7 cellular contexts compared by ENCODE assay signal in genomic region chr1:11062965-11063401, GRCh38. TPM values are rescaled to one million over a fixed set of nuclear protein-coding genes. Genes with fewer than 3 reads are reported as not detected.
DNase-seq lines count a peak whose midpoint lies in the region; FAIRE-seq and TF ChIP-seq lines count a peak whose summit lies in the region.

No MANE protein-coding gene starts in this region.

- intact Hi-C loops in activated CD4-positive, alpha-beta memory T cell treated with anti-CD3 and anti-CD28 coated beads for 36 hours (cut with micrococcal nuclease) = loop anchor here (10.0 kb wide), 1 partner anchor 202 kb away; the partner anchor contains the start of gene MTOR

- no peak overlapping the region for H2AFZ ChIP-seq in smooth muscle cell (ENCODE audit: low read depth)

- TF ChIP-seq CTCF in smooth muscle cell (IDR thresholded peaks at IDR 0.05; ENCODE audit: borderline replicate concordance, insufficient read depth, poor library complexity, severe bottlenecking) = no peak

- no peaks in the 10 kb centered on the region for H3K9me3 ChIP-seq in smooth muscle cell (replicated peaks; ENCODE audit: low read depth)

- H3K4me3 ChIP-seq in smooth muscle cell = no peak overlapping the region

- DNase-seq in GM12891 (ENCODE audit: insufficient read length, low spot score) = no peak
- peak; percentile 39 for DNase-seq in HK-2 (ENCODE audit: unreplicated experiment)
- DNase-seq in activated CD4-positive, alpha-beta memory T cell treated with anti-CD3 and anti-CD28 coated beads for 36 hours = peak; percentile 72
- DNase-seq in occipital lobe (lab: John Stamatoyannopoulos, UW) = peak; percentile 20
- no peak for DNase-seq in cerebellum (ENCODE audit: low spot score)
- no peak for DNase-seq in LoVo (ENCODE audit: low spot score)
- no peak for DNase-seq in smooth muscle cell (lab: John Stamatoyannopoulos, UW; ENCODE audit: unreplicated experiment)

- H4K20me1 ChIP-seq in smooth muscle cell (ENCODE audit: low read depth) = no peaks in the 10 kb centered on the region

- no peak overlapping the region for H3K27ac ChIP-seq in smooth muscle cell (ENCODE audit: low read depth)

- no peaks in the 10 kb centered on the region for H3K27me3 Mint-ChIP-seq in activated CD4-positive, alpha-beta memory T cell treated with anti-CD3 and anti-CD28 coated beads for 36 hours

- peaks cover 24% of the 10 kb centered on the region for H3K79me2 ChIP-seq in smooth muscle cell (ENCODE audit: low read depth)

- CTCF ChIA-PET in activated CD4-positive, alpha-beta memory T cell treated with anti-CD3 and anti-CD28 coated beads for 36 hours (lab: Charles Lee) = interaction anchor here (8.2 kb wide), 1 partner anchor 26 kb away, joined by 85 read pairs; no protein-coding TSS in a partner anchor

- H3K27me3 ChIP-seq in smooth muscle cell (ENCODE audit: low read depth) = no peaks in the 10 kb centered on the region

- H3K4me2 ChIP-seq in smooth muscle cell = no peak overlapping the region

- H3K36me3 ChIP-seq in smooth muscle cell (ENCODE audit: low read depth) = peaks cover 7% of the 10 kb centered on the region

- peak; percentile 94 for FAIRE-seq in GM12891 (lab: Jason Lieb, UNC)

- H3K9me3 Mint-ChIP-seq in activated CD4-positive, alpha-beta memory T cell treated with anti-CD3 and anti-CD28 coated beads for 36 hours = no peaks in the 10 kb centered on the region

- peaks cover 9% of the 10 kb centered on the region for H3F3A ChIP-seq in smooth muscle cell (ENCODE audit: low read depth)

- H3K4me3 Mint-ChIP-seq in activated CD4-positive, alpha-beta memory T cell treated with anti-CD3 and anti-CD28 coated beads for 36 hours = no peak overlapping the region

- WGBS in smooth muscle cell (ENCODE audit: low lambda C conversion rate) = 77% methylated on average over 3 of the region's 3 CpGs

- no peak overlapping the region for H3K9ac ChIP-seq in smooth muscle cell (ENCODE audit: low read depth)

- H3K4me1 Mint-ChIP-seq in activated CD4-positive, alpha-beta memory T cell treated with anti-CD3 and anti-CD28 coated beads for 36 hours (ENCODE audit: low read depth) = peaks cover 40% of the 10 kb centered on the region

- H3K27ac Mint-ChIP-seq in activated CD4-positive, alpha-beta memory T cell treated with anti-CD3 and anti-CD28 coated beads for 36 hours = peak overlapping the region; percentile 63

- POLR2A ChIA-PET in activated CD4-positive, alpha-beta memory T cell treated with anti-CD3 and anti-CD28 coated beads for 36 hours (lab: Charles Lee) = interaction anchor here (0.9 to 2.6 kb wide), 2 partner anchors 25 to 35 kb away, joined by 3 to 8 read pairs; no protein-coding TSS in a partner anchor

- peaks cover 12% of the 10 kb centered on the region for H3K4me1 ChIP-seq in smooth muscle cell (ENCODE audit: low read depth)

- TF ChIP-seq POLR2A in GM12891 (IDR thresholded peaks at IDR 0.05; ENCODE audit: low read depth, low read length) = no peak

- peaks cover 37% of the 10 kb centered on the region for H3K36me3 Mint-ChIP-seq in activated CD4-positive, alpha-beta memory T cell treated with anti-CD3 and anti-CD28 coated beads for 36 hours

TF ChIP-seq in GM12891, 5 proteins besides CTCF, POLR2A, EP300 and RAD21:
- TF ChIP-seq SPI1 (IDR thresholded peaks at IDR 0.05; ENCODE audit: low read depth, low read length) (no peak), POLR2AphosphoS5 (IDR thresholded peaks at IDR 0.05; ENCODE audit: low read depth, low read length) (no peak), PAX5 (IDR thresholded peaks at IDR 0.05; ENCODE audit: insufficient read depth, low read length, severe bottlenecking) (peak; percentile 2), POU2F2 (IDR thresholded peaks at IDR 0.05; ENCODE audit: low read depth, low read length) (no peak), TAF1 (IDR thresholded peaks at IDR 0.05; ENCODE audit: low read depth, low read length) (no peak)

RNA-seq across cellular contexts. Expression of gene SRM, which starts 3.2 kb away (rescaled TPM):
- 133 TPM for polyA plus RNA-seq in GM12891 (2012; ENCODE audit: low read depth, missing spikeins)
- total RNA-seq in activated CD4-positive, alpha-beta memory T cell treated with anti-CD3 and anti-CD28 coated beads for 36 hours = 100 to 1,000 TPM; 159 to 164 TPM
- total RNA-seq in occipital lobe (10.9 TPM), cerebellum (10.7 TPM), smooth muscle cell (30.7 and 43.9 TPM in 2 replicates)
- polyA plus RNA-seq in smooth muscle cell = 294 and 355 TPM in 2 replicates

RNA-seq across cellular contexts. Expression of gene MASP2, which starts 15.9 kb away (rescaled TPM):
- 3.0 TPM for polyA plus RNA-seq in GM12891 (2012; ENCODE audit: low read depth, missing spikeins)
- total RNA-seq in activated CD4-positive, alpha-beta memory T cell treated with anti-CD3 and anti-CD28 coated beads for 36 hours = not detected
- total RNA-seq in occipital lobe (not detected), cerebellum (0.18 TPM), smooth muscle cell (not detected in 2 replicates)
- 0.26 and 0.35 TPM in 2 replicates for polyA plus RNA-seq in smooth muscle cell

RNA-seq across cellular contexts. Expression of gene EXOSC10, which starts 36.7 kb away (rescaled TPM):
- 39.0 TPM for polyA plus RNA-seq in GM12891 (2012; ENCODE audit: low read depth, missing spikeins)
- total RNA-seq in activated CD4-positive, alpha-beta memory T cell treated with anti-CD3 and anti-CD28 coated beads for 36 hours = 10 to 100 TPM; 62.1 to 70.0 TPM
- 44.1 TPM for total RNA-seq in occipital lobe
- total RNA-seq in cerebellum = 54.3 TPM
- total RNA-seq in smooth muscle cell = 59.2 and 59.9 TPM in 2 replicates
- 49.2 and 68.1 TPM in 2 replicates for polyA plus RNA-seq in smooth muscle cell

RNA-seq across cellular contexts. Expression of gene TARDBP, which starts 50.5 kb away (rescaled TPM):
- 156 TPM for polyA plus RNA-seq in GM12891 (2012; ENCODE audit: low read depth, missing spikeins)
- total RNA-seq in activated CD4-positive, alpha-beta memory T cell treated with anti-CD3 and anti-CD28 coated beads for 36 hours = 100 to 1,000 TPM; 175 to 177 TPM
- total RNA-seq in occipital lobe = 102 TPM
- total RNA-seq in cerebellum = 82.8 TPM
- total RNA-seq in smooth muscle cell = 69.7 and 105 TPM in 2 replicates
- polyA plus RNA-seq in smooth muscle cell = 90.6 and 103 TPM in 2 replicates

Comparison
In these comparisons a context has a peak if more than half of its experiments do, and no peak if none do; other contexts are left out.
1. DNase-seq: peak in HK-2 (single experiment), activated CD4-positive, alpha-beta memory T cell treated with anti-CD3 and anti-CD28 coated beads for 36 hours (single experiment) and occipital lobe (single experiment); none in GM12891 (single experiment), cerebellum (single experiment), LoVo (single experiment) and smooth muscle cell (single experiment).